Comparison of ENCODE assay signal across 1 cellular context in genomic region chr2:12083713-12084420, GRCh38.
TF ChIP-seq lines count a peak whose summit lies in the region.

No MANE protein-coding gene starts in this region.

TF ChIP-seq in WTC11, 78 proteins besides CTCF, POLR2A, EP300 and RAD21 (continued from another document):
- TF ChIP-seq E2F1 (CRISPR knock-in tag; IDR thresholded peaks at IDR 0.05): no peak
- no peak for TF ChIP-seq CREB1 (CRISPR knock-in tag; IDR thresholded peaks at IDR 0.05)
- TF ChIP-seq, protein P1, sequence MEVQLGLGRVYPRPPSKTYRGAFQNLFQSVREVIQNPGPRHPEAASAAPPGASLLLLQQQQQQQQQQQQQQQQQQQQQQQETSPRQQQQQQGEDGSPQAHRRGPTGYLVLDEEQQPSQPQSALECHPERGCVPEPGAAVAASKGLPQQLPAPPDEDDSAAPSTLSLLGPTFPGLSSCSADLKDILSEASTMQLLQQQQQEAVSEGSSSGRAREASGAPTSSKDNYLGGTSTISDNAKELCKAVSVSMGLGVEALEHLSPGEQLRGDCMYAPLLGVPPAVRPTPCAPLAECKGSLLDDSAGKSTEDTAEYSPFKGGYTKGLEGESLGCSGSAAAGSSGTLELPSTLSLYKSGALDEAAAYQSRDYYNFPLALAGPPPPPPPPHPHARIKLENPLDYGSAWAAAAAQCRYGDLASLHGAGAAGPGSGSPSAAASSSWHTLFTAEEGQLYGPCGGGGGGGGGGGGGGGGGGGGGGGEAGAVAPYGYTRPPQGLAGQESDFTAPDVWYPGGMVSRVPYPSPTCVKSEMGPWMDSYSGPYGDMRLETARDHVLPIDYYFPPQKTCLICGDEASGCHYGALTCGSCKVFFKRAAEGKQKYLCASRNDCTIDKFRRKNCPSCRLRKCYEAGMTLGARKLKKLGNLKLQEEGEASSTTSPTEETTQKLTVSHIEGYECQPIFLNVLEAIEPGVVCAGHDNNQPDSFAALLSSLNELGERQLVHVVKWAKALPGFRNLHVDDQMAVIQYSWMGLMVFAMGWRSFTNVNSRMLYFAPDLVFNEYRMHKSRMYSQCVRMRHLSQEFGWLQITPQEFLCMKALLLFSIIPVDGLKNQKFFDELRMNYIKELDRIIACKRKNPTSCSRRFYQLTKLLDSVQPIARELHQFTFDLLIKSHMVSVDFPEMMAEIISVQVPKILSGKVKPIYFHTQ (CRISPR knock-in tag; IDR thresholded peaks at IDR 0.05): 0 out of 2 replicates have a peak, but pooled peaks have one; percentile 57
- TF ChIP-seq TEAD4 (CRISPR knock-in tag; IDR thresholded peaks at IDR 0.05): no peak
- TF ChIP-seq SMAD4 (CRISPR knock-in tag; IDR thresholded peaks at IDR 0.05): no peak
- TF ChIP-seq SP1 (CRISPR knock-in tag; conservative IDR thresholded peaks at IDR 0.05): no peak
- no peak for TF ChIP-seq MLX (CRISPR knock-in tag; IDR thresholded peaks at IDR 0.05)
- no peak for TF ChIP-seq RORB (CRISPR knock-in tag; IDR thresholded peaks at IDR 0.05)
- no peak for TF ChIP-seq JAZF1 (CRISPR knock-in tag; IDR thresholded peaks at IDR 0.05)
- no peak for TF ChIP-seq ZNF317 (CRISPR knock-in tag; IDR thresholded peaks at IDR 0.05; ENCODE audit: borderline replicate concordance, low read depth)
- TF ChIP-seq ERG (CRISPR knock-in tag; IDR thresholded peaks at IDR 0.05): peak; percentile 74; the same call in 1 of the 2 replicates
- TF ChIP-seq SMAD3 (CRISPR knock-in tag; IDR thresholded peaks at IDR 0.05; ENCODE audit: borderline replicate concordance): no peak
- TF ChIP-seq GABPB1 (CRISPR knock-in tag; IDR thresholded peaks at IDR 0.05): no peak
- TF ChIP-seq JUN (CRISPR knock-in tag; IDR thresholded peaks at IDR 0.05): no peak
- no peak for TF ChIP-seq TP53 (CRISPR knock-in tag; IDR thresholded peaks at IDR 0.05)
- no peak for TF ChIP-seq ZBTB21 (CRISPR knock-in tag; IDR thresholded peaks at IDR 0.05; ENCODE audit: borderline replicate concordance)
- TF ChIP-seq ZNF396 (CRISPR knock-in tag; IDR thresholded peaks at IDR 0.05; ENCODE audit: borderline replicate concordance): peak; percentile 95
- no peak for TF ChIP-seq HMGA2 (CRISPR knock-in tag; IDR thresholded peaks at IDR 0.05)
- no peak for TF ChIP-seq NFATC4 (CRISPR knock-in tag; IDR thresholded peaks at IDR 0.05)
- TF ChIP-seq, protein P2, sequence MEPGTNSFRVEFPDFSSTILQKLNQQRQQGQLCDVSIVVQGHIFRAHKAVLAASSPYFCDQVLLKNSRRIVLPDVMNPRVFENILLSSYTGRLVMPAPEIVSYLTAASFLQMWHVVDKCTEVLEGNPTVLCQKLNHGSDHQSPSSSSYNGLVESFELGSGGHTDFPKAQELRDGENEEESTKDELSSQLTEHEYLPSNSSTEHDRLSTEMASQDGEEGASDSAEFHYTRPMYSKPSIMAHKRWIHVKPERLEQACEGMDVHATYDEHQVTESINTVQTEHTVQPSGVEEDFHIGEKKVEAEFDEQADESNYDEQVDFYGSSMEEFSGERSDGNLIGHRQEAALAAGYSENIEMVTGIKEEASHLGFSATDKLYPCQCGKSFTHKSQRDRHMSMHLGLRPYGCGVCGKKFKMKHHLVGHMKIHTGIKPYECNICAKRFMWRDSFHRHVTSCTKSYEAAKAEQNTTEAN (CRISPR knock-in tag; IDR thresholded peaks at IDR 0.05): no peak
- no peak for TF ChIP-seq NFYB (CRISPR knock-in tag; conservative IDR thresholded peaks at IDR 0.05; ENCODE audit: low read depth)
- TF ChIP-seq ZNF232 (CRISPR knock-in tag; IDR thresholded peaks at IDR 0.05): no peak
- TF ChIP-seq ZNF416 (CRISPR knock-in tag; IDR thresholded peaks at IDR 0.05): 0 out of 2 replicates have a peak, but pooled peaks have one; percentile 28
- no peak for TF ChIP-seq FOXK1 (CRISPR knock-in tag; IDR thresholded peaks at IDR 0.05)
- TF ChIP-seq EMX1 (CRISPR knock-in tag; IDR thresholded peaks at IDR 0.05): peak; percentile 85; the same call in 1 of the 2 replicates
- TF ChIP-seq, protein P3, sequence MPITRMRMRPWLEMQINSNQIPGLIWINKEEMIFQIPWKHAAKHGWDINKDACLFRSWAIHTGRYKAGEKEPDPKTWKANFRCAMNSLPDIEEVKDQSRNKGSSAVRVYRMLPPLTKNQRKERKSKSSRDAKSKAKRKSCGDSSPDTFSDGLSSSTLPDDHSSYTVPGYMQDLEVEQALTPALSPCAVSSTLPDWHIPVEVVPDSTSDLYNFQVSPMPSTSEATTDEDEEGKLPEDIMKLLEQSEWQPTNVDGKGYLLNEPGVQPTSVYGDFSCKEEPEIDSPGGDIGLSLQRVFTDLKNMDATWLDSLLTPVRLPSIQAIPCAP (CRISPR knock-in tag; IDR thresholded peaks at IDR 0.05): no peak
- no peak for TF ChIP-seq ZNF219 (CRISPR knock-in tag; IDR thresholded peaks at IDR 0.05; ENCODE audit: borderline replicate concordance)
- TF ChIP-seq ZNF423 (CRISPR knock-in tag; IDR thresholded peaks at IDR 0.05): peak; percentile 75
- TF ChIP-seq ELF4 (CRISPR knock-in tag; IDR thresholded peaks at IDR 0.05; ENCODE audit: low read depth): no peak
- TF ChIP-seq, protein P4, sequence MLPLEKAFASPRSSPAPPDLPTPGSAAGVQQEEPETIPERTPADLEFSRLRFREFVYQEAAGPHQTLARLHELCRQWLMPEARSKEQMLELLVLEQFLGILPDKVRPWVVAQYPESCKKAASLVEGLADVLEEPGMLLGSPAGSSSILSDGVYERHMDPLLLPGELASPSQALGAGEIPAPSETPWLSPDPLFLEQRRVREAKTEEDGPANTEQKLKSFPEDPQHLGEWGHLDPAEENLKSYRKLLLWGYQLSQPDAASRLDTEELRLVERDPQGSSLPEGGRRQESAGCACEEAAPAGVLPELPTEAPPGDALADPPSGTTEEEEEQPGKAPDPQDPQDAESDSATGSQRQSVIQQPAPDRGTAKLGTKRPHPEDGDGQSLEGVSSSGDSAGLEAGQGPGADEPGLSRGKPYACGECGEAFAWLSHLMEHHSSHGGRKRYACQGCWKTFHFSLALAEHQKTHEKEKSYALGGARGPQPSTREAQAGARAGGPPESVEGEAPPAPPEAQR (CRISPR knock-in tag; IDR thresholded peaks at IDR 0.05): peak; percentile 96
- TF ChIP-seq, protein P5, sequence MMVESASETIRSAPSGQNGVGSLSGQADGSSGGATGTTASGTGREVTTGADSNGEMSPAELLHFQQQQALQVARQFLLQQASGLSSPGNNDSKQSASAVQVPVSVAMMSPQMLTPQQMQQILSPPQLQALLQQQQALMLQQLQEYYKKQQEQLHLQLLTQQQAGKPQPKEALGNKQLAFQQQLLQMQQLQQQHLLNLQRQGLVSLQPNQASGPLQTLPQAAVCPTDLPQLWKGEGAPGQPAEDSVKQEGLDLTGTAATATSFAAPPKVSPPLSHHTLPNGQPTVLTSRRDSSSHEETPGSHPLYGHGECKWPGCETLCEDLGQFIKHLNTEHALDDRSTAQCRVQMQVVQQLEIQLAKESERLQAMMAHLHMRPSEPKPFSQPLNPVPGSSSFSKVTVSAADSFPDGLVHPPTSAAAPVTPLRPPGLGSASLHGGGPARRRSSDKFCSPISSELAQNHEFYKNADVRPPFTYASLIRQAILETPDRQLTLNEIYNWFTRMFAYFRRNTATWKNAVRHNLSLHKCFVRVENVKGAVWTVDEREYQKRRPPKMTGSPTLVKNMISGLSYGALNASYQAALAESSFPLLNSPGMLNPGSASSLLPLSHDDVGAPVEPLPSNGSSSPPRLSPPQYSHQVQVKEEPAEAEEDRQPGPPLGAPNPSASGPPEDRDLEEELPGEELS (CRISPR knock-in tag; IDR thresholded peaks at IDR 0.05): no peak
- no peak for TF ChIP-seq MAX (CRISPR knock-in tag; IDR thresholded peaks at IDR 0.05)
- no peak for TF ChIP-seq ATF1 (CRISPR knock-in tag; IDR thresholded peaks at IDR 0.05)
- TF ChIP-seq SOX15 (CRISPR knock-in tag; IDR thresholded peaks at IDR 0.05): no peak
- TF ChIP-seq TCF7 (CRISPR knock-in tag; IDR thresholded peaks at IDR 0.05; ENCODE audit: low read depth): no peak
- peak; percentile 96 for TF ChIP-seq MXD4 (CRISPR knock-in tag; IDR thresholded peaks at IDR 0.05; ENCODE audit: borderline replicate concordance)
- TF ChIP-seq ETV6 (CRISPR knock-in tag; IDR thresholded peaks at IDR 0.05): no peak
- no peak for TF ChIP-seq CREM (CRISPR knock-in tag; IDR thresholded peaks at IDR 0.05)
- TF ChIP-seq ATF6 (CRISPR knock-in tag; IDR thresholded peaks at IDR 0.05): no peak
- TF ChIP-seq ARID4B (CRISPR knock-in tag; IDR thresholded peaks at IDR 0.05; ENCODE audit: borderline replicate concordance): no peak
- TF ChIP-seq GRHL2 (CRISPR knock-in tag; IDR thresholded peaks at IDR 0.05; ENCODE audit: insufficient replicate concordance, severe bottlenecking): peak; percentile 48
